8 cellular contexts compared by ENCODE assay signal in the genomic region with DNA sequence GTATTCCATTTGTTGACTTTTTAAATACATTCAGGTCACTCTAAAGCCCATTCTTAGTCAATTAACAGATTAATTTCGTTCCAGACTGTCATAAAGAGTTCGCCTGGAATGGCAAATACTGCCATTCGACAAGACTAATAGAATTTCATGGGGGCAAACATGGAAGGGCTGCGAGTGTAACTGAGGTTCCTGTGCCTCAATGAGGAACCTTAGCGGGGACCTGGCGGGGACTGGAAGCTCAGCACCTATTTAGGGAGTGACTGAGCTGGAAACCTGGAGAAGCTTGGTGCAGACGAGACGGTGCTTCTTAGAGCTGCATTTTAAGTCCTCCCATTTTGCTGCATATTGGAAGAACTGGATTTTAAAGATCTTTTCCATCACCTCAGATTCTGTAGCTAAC. TPM values are rescaled to one million over a fixed set of nuclear protein-coding genes. Genes with fewer than 3 reads are reported as not detected.
DNase-seq lines count a peak whose midpoint lies in the region; ATAC-seq lines count a peak whose summit lies in the region.

No MANE protein-coding gene starts in this region.

- H3K27ac ChIP-seq in stomach smooth muscle (ENCODE audit: low read length), result no peak overlapping the region

- intact Hi-C loops in activated T-helper 2 cell treated with anti-CD3 and anti-CD28 coated beads, Interferon-gamma antibody, Interleukin-2, Interleukin-4, amounts not matched to agents 10 μg/mL and 5 μg/mL and 100 μg/mL, durations not matched to agents 14 hours and 24 hours and 36 hours (cut with micrococcal nuclease), result loop anchor here (5.0 to 10.0 kb wide), 4 partner anchors 240 to 1118 kb away; a partner anchor contains a TSS

- no peak overlapping the region for H3K27ac Mint-ChIP-seq in activated T-helper 2 cell treated with anti-CD3 and anti-CD28 coated beads, Interferon-gamma antibody, Interleukin-2, Interleukin-4, amounts not matched to agents 10 μg/mL and 5 μg/mL and 100 μg/mL, durations not matched to agents 14 hours and 24 hours and 36 hours

- peaks cover 23 to 41% of the 10 kb centered on the region in 2 donors for H3K27me3 ChIP-seq in stomach smooth muscle (ENCODE audit: control insufficient read depth in 1 of 2, insufficient read depth in 2 of 2, low read length in 2 of 2)

- peak overlapping the region; percentile 59; the same call in 1 of the 2 replicates for H3K4me3 ChIP-seq in iPS-18c (ENCODE audit: insufficient read depth, low read depth, low read length)
- H3K4me3 ChIP-seq in stomach smooth muscle (ENCODE audit: low read length in 2 of 2), result peak overlapping the region; percentile 55 to 76

- peaks cover 20% of the 10 kb centered on the region for H3K4me1 Mint-ChIP-seq in activated T-helper 2 cell treated with anti-CD3 and anti-CD28 coated beads, Interferon-gamma antibody, Interleukin-2, Interleukin-4, amounts not matched to agents 10 μg/mL and 5 μg/mL and 100 μg/mL, durations not matched to agents 14 hours and 24 hours and 36 hours (ENCODE audit: low read depth)

- H3K36me3 ChIP-seq in stomach smooth muscle (ENCODE audit: control insufficient read depth in 2 of 2, insufficient read depth in 2 of 2, low read length in 2 of 2), result no peaks in the 10 kb centered on the region

- peaks cover 67% of the 10 kb centered on the region for H3K27me3 Mint-ChIP-seq in activated T-helper 2 cell treated with anti-CD3 and anti-CD28 coated beads, Interferon-gamma antibody, Interleukin-2, Interleukin-4, amounts not matched to agents 10 μg/mL and 5 μg/mL and 100 μg/mL, durations not matched to agents 14 hours and 24 hours and 36 hours (ENCODE audit: low read depth)

- H3K9ac ChIP-seq in stomach smooth muscle (ENCODE audit: low read length in 2 of 2), result peak overlapping the region in 1 of 2 donors; percentile 39

- H3K36me3 Mint-ChIP-seq in activated T-helper 2 cell treated with anti-CD3 and anti-CD28 coated beads, Interferon-gamma antibody, Interleukin-2, Interleukin-4, amounts not matched to agents 10 μg/mL and 5 μg/mL and 100 μg/mL, durations not matched to agents 14 hours and 24 hours and 36 hours (ENCODE audit: low read depth), result no peaks in the 10 kb centered on the region

- peak overlapping the region; percentile 33 for H3K4me3 Mint-ChIP-seq in activated T-helper 2 cell treated with anti-CD3 and anti-CD28 coated beads, Interferon-gamma antibody, Interleukin-2, Interleukin-4, amounts not matched to agents 10 μg/mL and 5 μg/mL and 100 μg/mL, durations not matched to agents 14 hours and 24 hours and 36 hours (ENCODE audit: low read depth)

- peaks cover 30% of the 10 kb centered on the region for H3K4me1 ChIP-seq in stomach smooth muscle (ENCODE audit: control insufficient read depth, insufficient read depth, low read length)

- no peak for ATAC-seq in HG02763 (IDR thresholded peaks at IDR 0.05; ENCODE audit: unreplicated experiment)

- no peaks in the 10 kb centered on the region for H3K9me3 ChIP-seq in iPS-18c (ENCODE audit: control insufficient read depth, insufficient read depth, low read length)
- H3K9me3 ChIP-seq in stomach smooth muscle (ENCODE audit: control insufficient read depth in 2 of 2, low read length in 2 of 2), result no peaks in the 10 kb centered on the region

- H3K9me3 Mint-ChIP-seq in activated T-helper 2 cell treated with anti-CD3 and anti-CD28 coated beads, Interferon-gamma antibody, Interleukin-2, Interleukin-4, amounts not matched to agents 10 μg/mL and 5 μg/mL and 100 μg/mL, durations not matched to agents 14 hours and 24 hours and 36 hours, result no peaks in the 10 kb centered on the region

- DNase-seq in NCI-H2227 treated with DMSO at 0.1 percent for 48 hours (lab: John Stamatoyannopoulos, UW), result peak; percentile 3
- DNase-seq in NCI-H2227 (lab: John Stamatoyannopoulos, UW; ENCODE audit: unreplicated experiment), result no peak
- DNase-seq in activated T-helper 2 cell treated with anti-CD3 and anti-CD28 coated beads, Interferon-gamma antibody, Interleukin-2, Interleukin-4, amounts not matched to agents 10 μg/mL and 5 μg/mL and 100 μg/mL, durations not matched to agents 14 hours and 24 hours and 36 hours (ENCODE audit: low spot score), result no peak
- no peak for DNase-seq in NCI-H2196 treated with DMSO at 0.1 percent for 48 hours (lab: John Stamatoyannopoulos, UW; ENCODE audit: unreplicated experiment)
- no peak for DNase-seq in GF-D8 (lab: John Stamatoyannopoulos, UW)

RNA-seq across cellular contexts. Expression of a gene that starts 3.4 kb away (rescaled TPM):
- not detected in 2 replicates for total RNA-seq in activated T-helper 2 cell treated with anti-CD3 and anti-CD28 coated beads, Interferon-gamma antibody, Interleukin-2, Interleukin-4, amounts not matched to agents 10 μg/mL and 5 μg/mL and 100 μg/mL, durations not matched to agents 14 hours and 24 hours and 36 hours
